21 cellular contexts compared by ENCODE assay signal in the genomic region with DNA sequence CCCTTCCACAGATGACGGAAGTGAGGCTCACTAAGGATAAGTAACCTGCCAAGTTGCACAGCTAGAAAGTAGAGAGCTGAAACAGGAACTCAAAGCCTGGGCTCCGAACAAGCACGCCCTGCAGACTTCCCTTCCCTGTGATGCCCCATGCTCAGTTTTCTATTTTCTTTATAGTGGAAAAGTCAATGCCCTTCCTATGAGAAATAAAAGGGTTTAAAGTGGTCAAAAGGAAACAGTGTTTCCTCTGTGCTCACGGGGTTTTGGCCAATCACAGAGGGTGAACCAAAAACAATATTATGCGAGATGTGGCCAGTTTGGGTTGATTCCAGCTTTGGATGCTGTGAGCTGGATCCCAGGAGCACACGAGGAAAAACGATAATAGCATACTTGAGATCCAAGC. TPM values are rescaled to one million over a fixed set of nuclear protein-coding genes. Genes with fewer than 3 reads are reported as not detected.
DNase-seq lines count a peak whose midpoint lies in the region; ATAC-seq, FAIRE-seq and TF ChIP-seq lines count a peak whose summit lies in the region.
"Had no signal": no experiment of that assay in that cellular context is flagged by ENCODE, and none has a peak within 500 bp of the region (broad histone marks: within the 10 kb centered on the region; RNA-seq: fewer than 3 reads in every experiment).

No MANE protein-coding gene starts in this region.

- H3K36me3 ChIP-seq in kidney (ENCODE audit: control insufficient read depth in 1 of 2, insufficient read depth in 2 of 2, low read length in 2 of 2), result no peaks in the 10 kb centered on the region
- no peaks in the 10 kb centered on the region for H3K36me3 ChIP-seq in subcutaneous abdominal adipose tissue (ENCODE audit: control insufficient read depth in 5 of 5, insufficient read depth in 5 of 5, low read length in 5 of 5)

- TF ChIP-seq CTCF in kidney (IDR thresholded peaks at IDR 0.05; ENCODE audit: borderline replicate concordance, extremely low read depth, insufficient read depth), result no peak
- TF ChIP-seq CTCF in progenitor cell of endocrine pancreas (IDR thresholded peaks at IDR 0.05; ENCODE audit: unreplicated experiment), result no peak

- in situ Hi-C loops in SK-MEL-5 (cut with HindIII; ENCODE audit: low pct_unique_long_range_greater_than_20kb, low sequenced_read_pairs), result no loop called here

- DNase-seq in SK-MEL-5 (ENCODE audit: low read depth, low spot score) (peak; percentile 67), kidney (no peak), NCI-H226 (no peak), DMS153 treated with DMSO at 0.1 percent for 48 hours (lab: John Stamatoyannopoulos, UW; ENCODE audit: unreplicated experiment) (no peak), progenitor cell of endocrine pancreas (ENCODE audit: low spot score, unreplicated experiment) (no peak)
- DNase-seq in activated CD8-positive, alpha-beta memory T cell treated with anti-CD3 and anti-CD28 coated beads, Interleukin-2, amount 50 U/mL, for 48 hours, result no peak
- DNase-seq: activated T-cell treated with anti-CD3 and anti-CD28 coated beads, Interleukin-2, amount 50 U/mL, for 4 hours; AML-193; Calu3; central memory CD4-positive, alpha-beta T cell; glutamatergic neuron; GOT3; NCI-H2081 treated with DMSO at 0.1 percent for 48 hours; NCI-H69; stimulated activated naive CD4-positive, alpha-beta T cell had no signal

- no peaks in the 10 kb centered on the region for H3K4me1 Mint-ChIP-seq in progenitor cell of endocrine pancreas (ENCODE audit: low read depth)

- H3K4me3 ChIP-seq in kidney (ENCODE audit: low read length in 2 of 2), result no peak overlapping the region
- no peak overlapping the region for H3K4me3 ChIP-seq in subcutaneous abdominal adipose tissue (ENCODE audit: low read depth in 1 of 5, low read length in 5 of 5)

- H3K9me3 Mint-ChIP-seq in progenitor cell of endocrine pancreas (ENCODE audit: low read depth), result peaks cover 13% of the 10 kb centered on the region
- H3K9me3 Mint-ChIP-seq: activated T-cell treated with anti-CD3 and anti-CD28 coated beads, Interleukin-2, amount 50 U/mL, for 4 hours had no signal

- intact Hi-C loops in kidney (cut with DNase I), result no loop called here

- no peaks in the 10 kb centered on the region for H3K27me3 Mint-ChIP-seq in progenitor cell of endocrine pancreas

- H3K36me3 Mint-ChIP-seq in progenitor cell of endocrine pancreas (ENCODE audit: insufficient read depth), result peaks cover 1% of the 10 kb centered on the region
- H3K36me3 Mint-ChIP-seq: activated naive CD4-positive, alpha-beta T cell treated with anti-CD3 and anti-CD28 coated beads, Interleukin-2, amount 50 U/mL, for 72 hours had no signal

- H3K4me1 ChIP-seq in kidney (ENCODE audit: control insufficient read depth in 1 of 2, insufficient read depth in 1 of 2, low read depth in 1 of 2, low read length in 2 of 2), result peaks cover 10 to 34% of the 10 kb centered on the region in 2 donors
- H3K4me1 ChIP-seq in subcutaneous abdominal adipose tissue (ENCODE audit: control insufficient read depth in 5 of 5, insufficient read depth in 5 of 5, low read length in 5 of 5), result peaks cover 2 to 69% (median 53%) of the 10 kb centered on the region in 5 donors

- no peak overlapping the region for H3K27ac Mint-ChIP-seq in progenitor cell of endocrine pancreas
- H3K27ac Mint-ChIP-seq: activated naive CD4-positive, alpha-beta T cell treated with anti-CD3 and anti-CD28 coated beads, Interleukin-2, amount 50 U/mL, for 72 hours had no signal

- H3K9me3 ChIP-seq in kidney (ENCODE audit: control insufficient read depth in 1 of 2, low read length in 2 of 2) (no peaks in the 10 kb centered on the region), subcutaneous abdominal adipose tissue (ENCODE audit: control insufficient read depth in 5 of 5, low read length in 5 of 5) (no peaks in the 10 kb centered on the region)

- H3K27ac ChIP-seq in kidney (ENCODE audit: low read depth in 2 of 2, low read length in 2 of 2) (peak overlapping the region; percentile 72 to 80), subcutaneous abdominal adipose tissue (ENCODE audit: low read depth, low read length) (peak overlapping the region; percentile 75)

- FAIRE-seq in kidney (lab: Jason Lieb, UNC), result no peak
- FAIRE-seq: G401.6, GM12891, TTC549 had no signal

- H3K9ac ChIP-seq in kidney (ENCODE audit: low read length in 2 of 2) (peak overlapping the region in 1 of 2 donors; percentile 20), subcutaneous abdominal adipose tissue (ENCODE audit: low read length in 5 of 5) (no peak overlapping the region)

- ATAC-seq in esophagus mucosa, result peak; percentile 17
- ATAC-seq: activated naive CD4-positive, alpha-beta T cell treated with anti-CD3 and anti-CD28 coated beads, Interleukin-2, amount 50 U/mL, for 72 hours; activated T-cell treated with anti-CD3 and anti-CD28 coated beads, Interleukin-2, amount 50 U/mL, for 4 hours had no signal

- no peaks in the 10 kb centered on the region for H3K27me3 ChIP-seq in subcutaneous abdominal adipose tissue (ENCODE audit: control insufficient read depth in 5 of 5, insufficient read depth in 4 of 5, low read length in 5 of 5)

- no peak overlapping the region for H3K4me3 Mint-ChIP-seq in progenitor cell of endocrine pancreas (ENCODE audit: low read depth)
- H3K4me3 Mint-ChIP-seq: activated T-cell treated with anti-CD3 and anti-CD28 coated beads, Interleukin-2, amount 50 U/mL, for 4 hours had no signal

RNA-seq across cellular contexts. Expression of gene DDR2, which starts 44.5 kb away (rescaled TPM):
- 31.2 and 32.8 TPM in 2 replicates for total RNA-seq in SK-MEL-5 (2014; rRNA removed; shearing (Covaris generic))
- 34.9 and 48.6 TPM in 2 replicates for polyA plus RNA-seq in SK-MEL-5 (2015; cell fraction: cytosol; rRNA removed)
- 53.8 and 55.6 TPM in 2 replicates for polyA plus RNA-seq in SK-MEL-5 (2015; cell fraction: nucleus; rRNA removed)
- total RNA-seq in esophagus mucosa (2.9 TPM), kidney (19.8 TPM), progenitor cell of endocrine pancreas (1.2 and 1.7 TPM in 2 replicates)
- 3.9 TPM for polyA plus RNA-seq in kidney (ENCODE audit: insufficient read depth, low read depth, low replicate concordance)
